Comparison of ENCODE assay signal across 10 cellular contexts in the genomic region with DNA sequence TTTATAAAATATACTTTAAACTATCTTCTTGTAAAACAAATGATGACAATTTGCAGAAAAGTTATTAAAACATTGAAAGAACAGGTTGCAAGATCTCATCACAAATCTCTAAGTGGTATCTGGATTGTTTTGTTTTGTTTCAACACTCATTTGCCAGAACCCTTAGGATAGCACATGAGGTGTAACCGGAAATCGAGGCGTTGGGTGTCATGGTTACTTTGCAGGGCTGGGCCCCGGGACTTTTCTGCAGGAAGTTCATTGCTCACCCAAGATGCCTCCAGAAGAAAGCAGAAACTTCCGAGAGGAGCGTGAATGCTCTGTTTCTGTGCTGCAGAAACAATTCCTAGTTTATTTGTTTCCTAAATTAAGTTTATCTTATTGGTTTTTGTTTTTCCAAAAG. TPM values are rescaled to one million over a fixed set of nuclear protein-coding genes. Genes with fewer than 3 reads are reported as not detected.
DNase-seq lines count a peak whose midpoint lies in the region; ATAC-seq and TF ChIP-seq lines count a peak whose summit lies in the region.
"Had no signal": no experiment of that assay in that cellular context is flagged by ENCODE, and none has a peak within 500 bp of the region (broad histone marks: within the 10 kb centered on the region; RNA-seq: fewer than 3 reads in every experiment).

No MANE protein-coding gene starts in this region.

- H3K27ac ChIP-seq in A673 (ENCODE audit: low read depth, low read length, poor library complexity, severe bottlenecking): no peak overlapping the region
- H3K27ac ChIP-seq in RWPE1: no peak overlapping the region
- no peak overlapping the region for H3K27ac ChIP-seq in lower lobe of right lung

- H3K36me3 Mint-ChIP-seq in activated CD4-positive, alpha-beta memory T cell treated with anti-CD3 and anti-CD28 coated beads, Interleukin-2, amount 10 ng/mL, durations not matched to agents 7 days and 5 days (ENCODE audit: low read depth): peaks cover 3% of the 10 kb centered on the region

- POLR2A ChIA-PET in A673 (lab: Charles Lee; ENCODE audit: low non-redundant PET) (no interaction called here), RWPE1 (lab: Yijun Ruan, JAX; ENCODE audit: low non-redundant PET) (no interaction called here)
- POLR2A ChIA-PET in activated CD4-positive, alpha-beta memory T cell treated with anti-CD3 and anti-CD28 coated beads, Interleukin-2, amount 10 ng/mL, durations not matched to agents 7 days and 5 days (lab: Charles Lee): no interaction called here

- H3K27me3 ChIP-seq in A673 (replicated peaks; ENCODE audit: insufficient read depth, low read depth, low read length, poor library complexity) (no peaks in the 10 kb centered on the region), lower lobe of right lung (ENCODE audit: low read depth) (no peaks in the 10 kb centered on the region)

- ATAC-seq in lower lobe of right lung: no peak

- peaks cover 37% of the 10 kb centered on the region for H3K4me1 Mint-ChIP-seq in activated CD4-positive, alpha-beta memory T cell treated with anti-CD3 and anti-CD28 coated beads, Interleukin-2, amount 10 ng/mL, durations not matched to agents 7 days and 5 days

- peaks cover 10% of the 10 kb centered on the region for H3K4me1 ChIP-seq in A673 (ENCODE audit: insufficient read depth, low read length, poor library complexity, severe bottlenecking)
- H3K4me1 ChIP-seq in lower lobe of right lung: peaks cover 11% of the 10 kb centered on the region

- CTCF ChIA-PET in A673 (lab: Charles Lee): no interaction called here
- CTCF ChIA-PET in activated CD4-positive, alpha-beta memory T cell treated with anti-CD3 and anti-CD28 coated beads, Interleukin-2, amount 10 ng/mL, durations not matched to agents 7 days and 5 days (lab: Charles Lee): no interaction called here
- CTCF ChIA-PET in RWPE1 (lab: Yijun Ruan, JAX): no interaction called here

- no peaks in the 10 kb centered on the region for H3K9me3 Mint-ChIP-seq in activated CD4-positive, alpha-beta memory T cell treated with anti-CD3 and anti-CD28 coated beads, Interleukin-2, amount 10 ng/mL, durations not matched to agents 7 days and 5 days

- H3K9me3 ChIP-seq in A673 (ENCODE audit: low read depth, low read length, poor library complexity, severe bottlenecking): no peaks in the 10 kb centered on the region
- no peaks in the 10 kb centered on the region for H3K9me3 ChIP-seq in lower lobe of right lung

- H3K27me3 Mint-ChIP-seq in activated CD4-positive, alpha-beta memory T cell treated with anti-CD3 and anti-CD28 coated beads, Interleukin-2, amount 10 ng/mL, durations not matched to agents 7 days and 5 days: peaks cover 7% of the 10 kb centered on the region

- H3K4me3 ChIP-seq in A673 (ENCODE audit: low read depth, low read length, poor library complexity, severe bottlenecking) (no peak overlapping the region), lower lobe of right lung (no peak overlapping the region)

- H3K36me3 ChIP-seq in A673 (ENCODE audit: insufficient read depth, low read length, poor library complexity, severe bottlenecking) (no peaks in the 10 kb centered on the region), lower lobe of right lung (no peaks in the 10 kb centered on the region)

- no peak overlapping the region for H3K4me3 Mint-ChIP-seq in activated CD4-positive, alpha-beta memory T cell treated with anti-CD3 and anti-CD28 coated beads, Interleukin-2, amount 10 ng/mL, durations not matched to agents 7 days and 5 days

- TF ChIP-seq CTCF in A673 (conservative IDR thresholded peaks at IDR 0.05; ENCODE audit: low read depth, low read length) (no peak), RWPE1 (conservative IDR thresholded peaks at IDR 0.05; ENCODE audit: low read depth) (no peak), lower lobe of right lung (IDR thresholded peaks at IDR 0.05) (no peak)

- H3K27ac Mint-ChIP-seq in activated CD4-positive, alpha-beta memory T cell treated with anti-CD3 and anti-CD28 coated beads, Interleukin-2, amount 10 ng/mL, durations not matched to agents 7 days and 5 days: peak overlapping the region; percentile 40

- DNase-seq in A673 (ENCODE audit: low spot score): peak; percentile 18
- peak; percentile 62 for DNase-seq in H4 (ENCODE audit: low spot score)
- peak; percentile 38 for DNase-seq in activated CD4-positive, alpha-beta memory T cell treated with anti-CD3 and anti-CD28 coated beads, Interleukin-2, amount 10 ng/mL, durations not matched to agents 7 days and 5 days
- DNase-seq in hepatic stellate cell (ENCODE audit: low spot score): peak; percentile 44
- DNase-seq in RWPE1 (ENCODE audit: low spot score): no peak
- no peak for DNase-seq in effector CD4-positive, alpha-beta T cell
- no peak for DNase-seq in lower lobe of right lung
- no peak for DNase-seq in activated CD4-positive, CD25-positive, alpha-beta regulatory T cell (lab: John Stamatoyannopoulos, UW)
- DNase-seq: amniotic stem cell, NCI-H1694 treated with DMSO at 0.1 percent for 48 hours had no signal

- intact Hi-C loops in A673 (cut with micrococcal nuclease; ENCODE audit: unreplicated experiment): no loop called here
- intact Hi-C loops in lower lobe of right lung (cut with DNase I): no loop called here

- no TSS peak for BruUV-seq in A673 (replicated peaks; lab: Mats Ljungman, UMichigan)

RNA-seq across cellular contexts. Expression of gene DISC1, which starts 2.5 kb away (rescaled TPM):
- total RNA-seq in A673 (2021): 1.8 and 3.0 TPM in 2 replicates
- 3.4 and 3.8 TPM in 2 replicates for total RNA-seq in H4 (2014; rRNA removed; shearing (Covaris generic))
- 10 to 100 TPM; 17.5 to 18.0 TPM for total RNA-seq in activated CD4-positive, alpha-beta memory T cell treated with anti-CD3 and anti-CD28 coated beads, Interleukin-2, amount 10 ng/mL, durations not matched to agents 7 days and 5 days
- 13.6 TPM for total RNA-seq in lower lobe of right lung

Comparison
In these comparisons a context has a peak if more than half of its experiments do, and no peak if none do; other contexts are left out.
1. DNase-seq: peak in A673 (single experiment), H4 (single experiment), activated CD4-positive, alpha-beta memory T cell treated with anti-CD3 and anti-CD28 coated beads, Interleukin-2, amount 10 ng/mL, durations not matched to agents 7 days and 5 days (single experiment) and hepatic stellate cell (single experiment); none in RWPE1 (single experiment), effector CD4-positive, alpha-beta T cell (single experiment), lower lobe of right lung (single experiment) and activated CD4-positive, CD25-positive, alpha-beta regulatory T cell (0 of 4).